ENCODE assay signal across 10 cellular contexts in the genomic region with DNA sequence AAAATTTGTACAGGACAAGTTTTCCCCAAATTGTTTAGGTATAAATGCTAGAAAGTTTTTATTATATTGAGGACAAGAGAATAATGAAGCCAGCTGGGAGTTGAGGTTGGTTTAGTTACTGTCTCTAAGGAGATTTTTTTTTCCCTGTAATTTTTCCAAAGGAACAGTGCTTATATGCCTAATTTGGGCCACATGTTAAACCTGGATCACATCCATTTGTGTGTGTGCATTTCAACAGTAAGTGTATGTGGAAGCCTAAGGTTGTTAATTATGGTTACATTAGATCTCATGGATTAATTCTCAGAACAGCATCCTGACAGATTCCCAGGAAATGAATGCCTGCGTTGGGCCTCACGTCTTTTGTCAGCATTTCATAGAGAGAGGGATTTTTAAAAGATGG. TPM values are rescaled to one million over a fixed set of nuclear protein-coding genes. Genes with fewer than 3 reads are reported as not detected.
DNase-seq lines count a peak whose midpoint lies in the region; ATAC-seq and TF ChIP-seq lines count a peak whose summit lies in the region.
"Had no signal": no experiment of that assay in that cellular context is flagged by ENCODE, and none has a peak within 500 bp of the region (broad histone marks: within the 10 kb centered on the region; RNA-seq: fewer than 3 reads in every experiment).

No MANE protein-coding gene starts in this region.

- no peak for TF ChIP-seq POLR2A in esophagus squamous epithelium (IDR thresholded peaks at IDR 0.05)

- no peak for DNase-seq in activated naive CD4-positive, alpha-beta T cell treated with anti-CD3 and anti-CD28 coated beads, Interleukin-2, amount 50 U/mL, for 16 hours
- DNase-seq in RWPE2 (ENCODE audit: low spot score) (no peak), esophagus squamous epithelium (lab: John Stamatoyannopoulos, UW) (no peak), NCI-H526 treated with DMSO at 0.1 percent for 48 hours (lab: John Stamatoyannopoulos, UW) (no peak)
- DNase-seq in stimulated activated naive B cell treated with anti-CD40 and anti-IgM and Interleukin-4, amounts not matched to agents 10 μg/mL and 1 μg/mL and 100 μg/mL, for 72 hours, result no peak
- DNase-seq: amniotic stem cell had no signal

- no peaks in the 10 kb centered on the region for H3K9me3 Mint-ChIP-seq in activated naive CD4-positive, alpha-beta T cell treated with anti-CD3 and anti-CD28 coated beads, Interleukin-2, amount 50 U/mL, for 24 hours
- H3K9me3 Mint-ChIP-seq in stimulated activated naive B cell treated with anti-CD40 and anti-IgM and Interleukin-4, amounts not matched to agents 10 μg/mL and 1 μg/mL and 100 μg/mL, for 72 hours, result no peaks in the 10 kb centered on the region

- intact Hi-C loops in esophagus squamous epithelium (cut with DNase I), result loop anchor here (10.0 kb wide), 1 partner anchor 61 kb away; no protein-coding TSS in a partner anchor

- TF ChIP-seq CTCF in RWPE2 (IDR thresholded peaks at IDR 0.05; ENCODE audit: poor library complexity, severe bottlenecking), result no peak
- TF ChIP-seq CTCF in esophagus squamous epithelium (IDR thresholded peaks at IDR 0.05), result no peak

- no peaks in the 10 kb centered on the region; the same call in 1 of the 2 replicates for H3K36me3 ChIP-seq in RWPE2 (ENCODE audit: low read depth)
- no peaks in the 10 kb centered on the region for H3K36me3 ChIP-seq in esophagus squamous epithelium

- H3K27ac ChIP-seq in RWPE2 (ENCODE audit: poor library complexity, severe bottlenecking) (peak overlapping the region; percentile 18), esophagus squamous epithelium (peak overlapping the region in 3 of 4 donors; percentile 31 to 41 (median 33))
- H3K27ac ChIP-seq: C4-2B had no signal

- H3K27me3 ChIP-seq in RWPE2 (ENCODE audit: insufficient read depth, poor library complexity, severe bottlenecking), result no peaks in the 10 kb centered on the region
- no peaks in the 10 kb centered on the region for H3K27me3 ChIP-seq in esophagus squamous epithelium

- 36 to 61% methylated on average over 2 of the region's 2 CpGs for WGBS in esophagus squamous epithelium, 2 donors

- peaks cover 85% of the 10 kb centered on the region for H3K4me1 Mint-ChIP-seq in activated naive CD4-positive, alpha-beta T cell treated with anti-CD3 and anti-CD28 coated beads, Interleukin-2, amount 50 U/mL, for 24 hours
- peaks cover 54 to 80% of the 10 kb centered on the region in 2 donors for H3K4me1 Mint-ChIP-seq in stimulated activated naive B cell treated with anti-CD40 and anti-IgM and Interleukin-4, amounts not matched to agents 10 μg/mL and 1 μg/mL and 100 μg/mL, for 72 hours

- H3K27me3 Mint-ChIP-seq in activated naive CD4-positive, alpha-beta T cell treated with anti-CD3 and anti-CD28 coated beads, Interleukin-2, amount 50 U/mL, for 24 hours, result no peaks in the 10 kb centered on the region
- H3K27me3 Mint-ChIP-seq in stimulated activated naive B cell treated with anti-CD40 and anti-IgM and Interleukin-4, amounts not matched to agents 10 μg/mL and 1 μg/mL and 100 μg/mL, for 72 hours, result no peaks in the 10 kb centered on the region

- H3K4me1 ChIP-seq in RWPE2 (ENCODE audit: insufficient read depth, poor library complexity, severe bottlenecking) (peaks cover 28% of the 10 kb centered on the region), esophagus squamous epithelium (peaks cover 31 to 86% (median 35%) of the 10 kb centered on the region in 3 donors)

- H3K4me3 ChIP-seq in RWPE2 (ENCODE audit: severe bottlenecking), result no peak overlapping the region
- H3K4me3 ChIP-seq in esophagus squamous epithelium, result no peak overlapping the region

- peaks cover 2% of the 10 kb centered on the region for H3K36me3 Mint-ChIP-seq in activated naive CD4-positive, alpha-beta T cell treated with anti-CD3 and anti-CD28 coated beads, Interleukin-2, amount 50 U/mL, for 24 hours
- peaks cover 19 to 57% of the 10 kb centered on the region in 2 donors for H3K36me3 Mint-ChIP-seq in stimulated activated naive B cell treated with anti-CD40 and anti-IgM and Interleukin-4, amounts not matched to agents 10 μg/mL and 1 μg/mL and 100 μg/mL, for 72 hours

- peak overlapping the region; percentile 85 for H3K27ac Mint-ChIP-seq in activated naive CD4-positive, alpha-beta T cell treated with anti-CD3 and anti-CD28 coated beads, Interleukin-2, amount 50 U/mL, for 24 hours
- H3K27ac Mint-ChIP-seq in stimulated activated naive B cell treated with anti-CD40 and anti-IgM and Interleukin-4, amounts not matched to agents 10 μg/mL and 1 μg/mL and 100 μg/mL, for 72 hours, result peak overlapping the region; percentile 33

- H3K4me3 Mint-ChIP-seq in activated naive CD4-positive, alpha-beta T cell treated with anti-CD3 and anti-CD28 coated beads, Interleukin-2, amount 50 U/mL, for 24 hours, result peak overlapping the region; percentile 17
- peak overlapping the region; percentile 35 to 39 for H3K4me3 Mint-ChIP-seq in stimulated activated naive B cell treated with anti-CD40 and anti-IgM and Interleukin-4, amounts not matched to agents 10 μg/mL and 1 μg/mL and 100 μg/mL, for 72 hours

- H3K9me3 ChIP-seq in RWPE2 (ENCODE audit: severe bottlenecking), result no peaks in the 10 kb centered on the region
- H3K9me3 ChIP-seq in esophagus squamous epithelium, result no peaks in the 10 kb centered on the region

- no peak for ATAC-seq in RWPE2 (ENCODE audit: low read depth)
- ATAC-seq in stimulated activated naive B cell treated with anti-CD40 and anti-IgM and Interleukin-4, amounts not matched to agents 10 μg/mL and 1 μg/mL and 100 μg/mL, for 72 hours (replicated peaks), result no peak
- ATAC-seq in GM21447 (IDR thresholded peaks at IDR 0.05; ENCODE audit: unreplicated experiment), result no peak
- no peak for ATAC-seq in HG03432 (IDR thresholded peaks at IDR 0.05; ENCODE audit: unreplicated experiment)

RNA-seq across cellular contexts. Expression of gene IGF2R, which starts 4.5 kb away (rescaled TPM):
- total RNA-seq in esophagus squamous epithelium, result 10 to 100 TPM; 38.2 to 56.1 (median 52.0) TPM
